In genomic region chr20:9281770-9282169, GRCh38 we compare ENCODE assay signal across 31 cellular contexts.
"Had no signal": no experiment of that assay in that cellular context is flagged by ENCODE, and none has a peak within 500 bp of the region (broad histone marks: within the 10 kb centered on the region; RNA-seq: fewer than 3 reads in every experiment).

No MANE protein-coding gene starts in this region.

- H3K4me3 ChIP-seq: left ventricle myocardium inferior, lung, mucosa of descending colon, pancreas, prostate gland, skin epidermis, stomach, testis, tibial nerve, uterus had no signal

- H3K9me3 ChIP-seq: left ventricle myocardium inferior, mucosa of descending colon, pancreas, prostate gland, stomach, testis, tibial nerve, uterus had no signal

- H3K27me3 ChIP-seq: pancreas, stomach, testis, tibial nerve, uterus had no signal

- H3K36me3 Mint-ChIP-seq: immature natural killer cell; mesothelial cell of epicardium; naive thymus-derived CD4-positive, alpha-beta T cell; stimulated activated naive B cell treated with anti-CD40 and anti-IgM and Interleukin-4, amounts not matched to agents 10 μg/mL and 1 μg/mL and 100 μg/mL, for 72 hours had no signal

- H3K4me1 ChIP-seq: pancreas, prostate gland, uterus had no signal

- H3K4me1 Mint-ChIP-seq: immature natural killer cell; naive thymus-derived CD4-positive, alpha-beta T cell; stimulated activated naive B cell treated with anti-CD40 and anti-IgM and Interleukin-4, amounts not matched to agents 10 μg/mL and 1 μg/mL and 100 μg/mL, for 72 hours had no signal

- H3K4me3 Mint-ChIP-seq: immature natural killer cell; mesothelial cell of epicardium; naive thymus-derived CD4-positive, alpha-beta T cell; natural killer cell treated with Interleukin-12 subunit alpha and Interleukin-12 subunit beta and Interleukin-15 and Interleukin-18, amount 100 ng/mL, for 72 hours; neural crest cell; stimulated activated naive B cell treated with anti-CD40 and anti-IgM and Interleukin-4, amounts not matched to agents 10 μg/mL and 1 μg/mL and 100 μg/mL, for 72 hours; type B pancreatic cell had no signal

- ATAC-seq: left colon; mucosa of descending colon; naive thymus-derived CD4-positive, alpha-beta T cell; natural killer cell treated with Interleukin-12 subunit alpha and Interleukin-12 subunit beta and Interleukin-15 and Interleukin-18, amount 100 ng/mL, for 72 hours; pancreas; right cardiac atrium; sciatic nerve; stimulated activated naive B cell treated with anti-CD40 and anti-IgM and Interleukin-4, amounts not matched to agents 10 μg/mL and 1 μg/mL and 100 μg/mL, for 72 hours; stimulated activated naive CD8-positive, alpha-beta T cell treated with anti-CD3 and anti-CD28 coated beads, Interleukin-15, Interleukin-2, amounts not matched to agents 100 U/mL and 50 U/mL, for 24 hours had no signal

- H3K27ac Mint-ChIP-seq: immature natural killer cell; naive thymus-derived CD4-positive, alpha-beta T cell; natural killer cell treated with Interleukin-12 subunit alpha and Interleukin-12 subunit beta and Interleukin-15 and Interleukin-18, amount 100 ng/mL, for 72 hours; stimulated activated naive B cell treated with anti-CD40 and anti-IgM and Interleukin-4, amounts not matched to agents 10 μg/mL and 1 μg/mL and 100 μg/mL, for 72 hours; type B pancreatic cell had no signal

- H3K36me3 ChIP-seq: left ventricle myocardium inferior, pancreas, prostate gland, stomach, tibial nerve, uterus had no signal

- H3K27me3 Mint-ChIP-seq: stimulated activated naive B cell treated with anti-CD40 and anti-IgM and Interleukin-4, amounts not matched to agents 10 μg/mL and 1 μg/mL and 100 μg/mL, for 72 hours; type B pancreatic cell had no signal

- DNase-seq: hypothalamus; immature natural killer cell; kidney; left colon; left ventricle myocardium inferior; mesendoderm; mucosa of descending colon; naive thymus-derived CD4-positive, alpha-beta T cell; nucleus accumbens; pancreas; posterior cingulate gyrus; retina; right cardiac atrium; stimulated activated CD4-positive, alpha-beta T cell treated with anti-CD3 and anti-CD28 coated beads, Interleukin-12 subunit alpha, Interleukin-12 subunit beta, amount 100 ng/mL, for 4 hours; stimulated activated CD4-positive, alpha-beta T cell treated with anti-CD3 and anti-CD28 coated beads, Interleukin-15, amount 100 ng/mL, for 24 hours; stimulated activated CD4-positive, alpha-beta T cell treated with anti-CD3 and anti-CD28 coated beads, Interleukin-2, amount 100 ng/mL, for 24 hours; stimulated activated CD4-positive, alpha-beta T cell treated with anti-CD3 and anti-CD28 coated beads, Interleukin-4, amount 100 ng/mL, for 1 hour; stimulated activated naive B cell treated with anti-CD40 and anti-IgM and Interleukin-4, amounts not matched to agents 10 μg/mL and 1 μg/mL and 100 μg/mL, for 72 hours; stimulated activated naive CD8-positive, alpha-beta T cell treated with anti-CD3 and anti-CD28 coated beads, Interleukin-15, Interleukin-2, amounts not matched to agents 100 U/mL and 50 U/mL, for 24 hours; stomach; testis; uterus had no signal

- H3K27ac ChIP-seq: pancreas, prostate gland, stomach, testis, tibial nerve, uterus had no signal

- H3K9me3 Mint-ChIP-seq: type B pancreatic cell had no signal
